ENCODE assay signal across 1 cellular context in the genomic region with DNA sequence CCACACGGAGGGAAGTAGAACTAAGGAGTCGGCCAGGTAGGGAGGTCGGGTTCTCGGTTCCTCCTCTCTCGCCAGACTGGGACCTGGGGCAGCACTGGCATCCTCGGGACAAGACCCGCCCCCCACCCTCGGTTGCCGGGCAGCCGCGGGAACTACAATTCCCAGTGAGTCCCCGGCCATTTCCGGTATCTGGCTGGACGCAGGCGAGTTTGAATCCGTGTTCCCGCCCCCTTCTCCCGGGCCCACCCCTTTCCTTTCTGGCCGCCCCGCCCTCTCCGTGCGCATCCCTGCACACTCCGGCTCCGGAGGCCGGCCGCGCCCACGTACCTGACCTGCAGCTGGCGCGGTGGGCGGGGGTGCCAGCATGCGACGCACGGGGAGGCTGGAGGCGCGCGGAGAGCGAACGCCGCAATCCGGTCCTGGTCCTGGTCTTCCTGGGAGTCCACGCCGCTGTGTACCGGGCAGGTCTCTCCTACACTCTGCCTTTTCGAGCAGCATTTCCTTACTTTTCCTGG.
TF ChIP-seq lines count a peak whose summit lies in the region.

No MANE protein-coding gene starts in this region.

TF ChIP-seq in endothelial cell of umbilical vein, 7 proteins besides CTCF, POLR2A, EP300 and RAD21:
- TF ChIP-seq EZH2 (IDR thresholded peaks at IDR 0.05; ENCODE audit: borderline replicate concordance, low read depth, low read length, severe bottlenecking): no peak
- TF ChIP-seq MAX (IDR thresholded peaks at IDR 0.05; ENCODE audit: insufficient read depth, insufficient read length): no peak
- no peak for TF ChIP-seq POLR2AphosphoS5 (IDR thresholded peaks at IDR 0.05; ENCODE audit: insufficient read depth, low read depth, low read length)
